30 cellular contexts compared by ENCODE assay signal in genomic region chr12:56880416-56881035, GRCh38. TPM values are rescaled to one million over a fixed set of nuclear protein-coding genes. Genes with fewer than 3 reads are reported as not detected.
DNase-seq lines count a peak whose midpoint lies in the region; ATAC-seq, FAIRE-seq and TF ChIP-seq lines count a peak whose summit lies in the region.
"Had no signal": no experiment of that assay in that cellular context is flagged by ENCODE, and none has a peak within 500 bp of the region (broad histone marks: within the 10 kb centered on the region; RNA-seq: fewer than 3 reads in every experiment).

No MANE protein-coding gene starts in this region.

- H3K4me3 ChIP-seq in A549 = no peak overlapping the region
- no peak overlapping the region for H3K4me3 ChIP-seq in astrocyte (ENCODE audit: insufficient read depth, low read depth, low read length)
- no peak overlapping the region for H3K4me3 ChIP-seq in lower lobe of right lung
- H3K4me3 ChIP-seq: BLaER1, Peyer's patch, psoas muscle, SJCRH30 had no signal

- no peaks in the 10 kb centered on the region for H3K79me2 ChIP-seq in astrocyte (ENCODE audit: insufficient read depth, low read length)

- FAIRE-seq in A549 (lab: Jason Lieb, UNC) = peak; percentile 59
- FAIRE-seq in astrocyte (lab: Jason Lieb, UNC) = no peak
- FAIRE-seq: kidney, TTC549 had no signal

- no peaks in the 10 kb centered on the region; the same call in 2 of the 3 replicates for H3K9me3 ChIP-seq in A549
- H3K9me3 ChIP-seq in astrocyte (ENCODE audit: insufficient read depth, low read depth, low read length) = no peaks in the 10 kb centered on the region
- H3K9me3 ChIP-seq in lower lobe of right lung = no peaks in the 10 kb centered on the region
- H3K9me3 ChIP-seq: neutrophil, Peyer's patch, SJCRH30 had no signal

- H3K4me1 Mint-ChIP-seq in astrocyte (ENCODE audit: low read depth, unreplicated experiment) = peaks cover 12% of the 10 kb centered on the region
- H3K4me1 Mint-ChIP-seq: brain had no signal

- H3K36me3 ChIP-seq in astrocyte (ENCODE audit: insufficient read depth, low read length) = no peaks in the 10 kb centered on the region
- H3K36me3 ChIP-seq in lower lobe of right lung = no peaks in the 10 kb centered on the region
- H3K36me3 ChIP-seq: BLaER1, neutrophil, Peyer's patch, SJCRH30 had no signal

- peak overlapping the region; percentile 42 for H3K27ac Mint-ChIP-seq in astrocyte (ENCODE audit: unreplicated experiment)
- H3K27ac Mint-ChIP-seq: activated CD8-positive, alpha-beta T cell treated with anti-CD3 and anti-CD28 coated beads, Interleukin-2, amount 10 ng/mL, durations not matched to agents 7 days and 5 days; brain had no signal

- peaks cover 2% of the 10 kb centered on the region for H3K36me3 Mint-ChIP-seq in astrocyte (ENCODE audit: low read depth, unreplicated experiment)
- H3K36me3 Mint-ChIP-seq: brain had no signal

- POLR2A ChIA-PET in A549 (lab: Yijun Ruan, JAX) = no interaction called here

- no peak overlapping the region for H3K9ac ChIP-seq in astrocyte (ENCODE audit: low read length)
- H3K9ac ChIP-seq: BLaER1 had no signal

- H3K27ac ChIP-seq in A549 (peak overlapping the region; percentile 5 to 20; a peak in 2 of 6 replicates), astrocyte (ENCODE audit: low read depth, low read length) (no peak overlapping the region), lower lobe of right lung (peak overlapping the region; percentile 44)
- H3K27ac ChIP-seq: BLaER1, neutrophil, Peyer's patch, psoas muscle, SJCRH30 had no signal

- peak overlapping the region; percentile 9 for H3K4me3 Mint-ChIP-seq in astrocyte (ENCODE audit: unreplicated experiment)
- H3K4me3 Mint-ChIP-seq: activated CD8-positive, alpha-beta T cell treated with anti-CD3 and anti-CD28 coated beads, Interleukin-2, amount 10 ng/mL, durations not matched to agents 7 days and 5 days; brain had no signal

- H3K27me3 Mint-ChIP-seq in astrocyte (ENCODE audit: low read depth, unreplicated experiment) = peaks cover 3% of the 10 kb centered on the region
- H3K27me3 Mint-ChIP-seq: brain had no signal

- TF ChIP-seq CTCF in A549 (IDR thresholded peaks at IDR 0.05) (no peak), astrocyte (IDR thresholded peaks at IDR 0.05; ENCODE audit: insufficient read depth, low read depth, low read length) (no peak), lower lobe of right lung (IDR thresholded peaks at IDR 0.05) (no peak)

- H3K4me1 ChIP-seq in A549 (peaks cover 38% of the 10 kb centered on the region), astrocyte (ENCODE audit: insufficient read depth, low read length) (no peaks in the 10 kb centered on the region), lower lobe of right lung (peaks cover 15% of the 10 kb centered on the region)
- H3K4me1 ChIP-seq: BLaER1, Peyer's patch, psoas muscle, SJCRH30 had no signal

- no peak for TF ChIP-seq EP300 in A549 (IDR thresholded peaks at IDR 0.05)

- H3K27me3 ChIP-seq in astrocyte (ENCODE audit: insufficient read depth, low read length) (no peaks in the 10 kb centered on the region), lower lobe of right lung (ENCODE audit: low read depth) (no peaks in the 10 kb centered on the region)
- H3K27me3 ChIP-seq: BLaER1, neutrophil, Peyer's patch, SJCRH30 had no signal

- no peak overlapping the region for H2AFZ ChIP-seq in astrocyte (ENCODE audit: low read depth, low read length)

- CTCF ChIA-PET in A549 (lab: Yijun Ruan, JAX) = interaction anchor here (0.9 to 3.6 kb wide), 2 partner anchors 108 to 121 kb away, joined by 3 to 11 read pairs; no protein-coding TSS in a partner anchor

- no peak for DNase-seq in A549 (ENCODE audit: low read depth in 1 of 2, low spot score in 1 of 2)
- peak; percentile 36 for DNase-seq in HS-5 (ENCODE audit: low read depth)
- DNase-seq in astrocyte (ENCODE audit: low read depth) = no peak
- no peak for DNase-seq in lower lobe of right lung
- no peak for DNase-seq in activated CD4-positive, CD25-positive, alpha-beta regulatory T cell treated with anti-CD3 and anti-CD28 coated beads, Interleukin-2, amount 50 U/mL, for 72 hours
- no peak for DNase-seq in Ammon's horn (ENCODE audit: low spot score)
- DNase-seq: 8988T; activated CD4-positive, alpha-beta T cell treated with anti-CD3 and anti-CD28 coated beads for 1 hour; activated CD8-positive, alpha-beta T cell treated with anti-CD3 and anti-CD28 coated beads, Interleukin-2, amount 10 ng/mL, durations not matched to agents 7 days and 5 days; activated gamma-delta T cell; Caco-2; effector CD8-positive, alpha-beta T cell; KBM-7; kidney; mammary epithelial cell; NCI-H146; Peyer's patch; psoas muscle; SJCRH30; trophoblast cell had no signal

- peaks cover 15% of the 10 kb centered on the region for H3K9me3 Mint-ChIP-seq in astrocyte (ENCODE audit: unreplicated experiment)

- no peak for TF ChIP-seq RAD21 in A549 (conservative IDR thresholded peaks at IDR 0.05 in 1 of 2, IDR thresholded peaks at IDR 0.05 in 1 of 2)

- TF ChIP-seq POLR2A in A549 (IDR thresholded peaks at IDR 0.05; ENCODE audit: low read length) = no peak

- no peaks in the 10 kb centered on the region for H4K20me1 ChIP-seq in astrocyte (ENCODE audit: insufficient read depth, low read length)
- H4K20me1 ChIP-seq: BLaER1 had no signal

- peak overlapping the region; percentile 30; the same call in 2 of the 3 replicates for H3K4me2 ChIP-seq in A549
- no peak overlapping the region for H3K4me2 ChIP-seq in astrocyte (ENCODE audit: low read length)
- H3K4me2 ChIP-seq: BLaER1 had no signal

- ATAC-seq in A549 (no peak; a peak in 1 of 6 replicates), lower lobe of right lung (peak in 1 of 2 donors; percentile 46), GM18868 (IDR thresholded peaks at IDR 0.05; ENCODE audit: unreplicated experiment) (no peak), GM19351 (IDR thresholded peaks at IDR 0.05; ENCODE audit: unreplicated experiment) (no peak)
- ATAC-seq: activated CD8-positive, alpha-beta T cell treated with anti-CD3 and anti-CD28 coated beads, Interleukin-2, amount 10 ng/mL, durations not matched to agents 7 days and 5 days; HCT116; psoas muscle had no signal

- intact Hi-C loops in lower lobe of right lung (cut with DNase I) = no loop called here

TF ChIP-seq in A549, 52 proteins besides CTCF, POLR2A, EP300 and RAD21:
- no peak for TF ChIP-seq ZFP36 (IDR thresholded peaks at IDR 0.05; ENCODE audit: borderline replicate concordance, partially characterized antibody)
- no peak for TF ChIP-seq JUNB (IDR thresholded peaks at IDR 0.05)
- TF ChIP-seq HEYL (CRISPR knock-in tag; IDR thresholded peaks at IDR 0.05) = no peak
- no peak for TF ChIP-seq TP53 (CRISPR knock-in tag; IDR thresholded peaks at IDR 0.05)
- TF ChIP-seq, protein P1, sequence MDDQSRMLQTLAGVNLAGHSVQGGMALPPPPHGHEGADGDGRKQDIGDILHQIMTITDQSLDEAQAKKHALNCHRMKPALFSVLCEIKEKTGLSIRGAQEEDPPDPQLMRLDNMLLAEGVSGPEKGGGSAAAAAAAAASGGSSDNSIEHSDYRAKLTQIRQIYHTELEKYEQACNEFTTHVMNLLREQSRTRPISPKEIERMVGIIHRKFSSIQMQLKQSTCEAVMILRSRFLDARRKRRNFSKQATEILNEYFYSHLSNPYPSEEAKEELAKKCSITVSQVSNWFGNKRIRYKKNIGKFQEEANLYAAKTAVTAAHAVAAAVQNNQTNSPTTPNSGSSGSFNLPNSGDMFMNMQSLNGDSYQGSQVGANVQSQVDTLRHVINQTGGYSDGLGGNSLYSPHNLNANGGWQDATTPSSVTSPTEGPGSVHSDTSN (IDR thresholded peaks at IDR 0.05) = no peak
- no peak for TF ChIP-seq CEBPB (IDR thresholded peaks at IDR 0.05)

RNA-seq across cellular contexts. Expression of gene SDR9C7, which starts 53.7 kb away (rescaled TPM):
- polyA plus RNA-seq in A549 (2011; rRNA removed) = 0.13 TPM in 1 of 2 replicates, not detected in the other
- polyA plus RNA-seq in A549 (2012; cell fraction: cytosol; rRNA removed) = 0.03 and 0.05 TPM in 2 replicates
- polyA plus RNA-seq in A549 (2012; cell fraction: nucleus; rRNA removed) = 0.05 and 0.06 TPM in 2 replicates
- 0.05 TPM in 1 of 3 replicates, not detected in the others for polyA plus RNA-seq in A549 (2017; fragmentation: RNase III; extraction: RNeasy Plus Mini Kit Qiagen cat#74134 plus additional on column Dnase treatment)
- polyA minus RNA-seq in A549 (2011; rRNA and poly(A)+ RNA removed) = not detected in 2 replicates
- total RNA-seq in astrocyte = 0.17 TPM in 1 of 2 replicates, not detected in the other
- total RNA-seq in lower lobe of right lung = not detected
- total RNA-seq: activated CD8-positive, alpha-beta T cell treated with anti-CD3 and anti-CD28 coated beads, Interleukin-2, amount 10 ng/mL, durations not matched to agents 7 days and 5 days; Caco-2; Daoy; kidney; Peyer's patch; SJCRH30; skeletal muscle tissue; T-helper 1 cell treated with Interleukin-12 subunit alpha and Interleukin-12 subunit beta and Interleukin-4 antibody, amounts not matched to agents 30 ng/mL and 1 ng/mL, for 36 hours had no signal
- polyA plus RNA-seq: mammary epithelial cell had no signal
